ENCODE assay signal across 36 cellular contexts in genomic region chr11:22761066-22761465, GRCh38.
"Had no signal": no experiment of that assay in that cellular context is flagged by ENCODE, and none has a peak within 500 bp of the region (broad histone marks: within the 10 kb centered on the region; RNA-seq: fewer than 3 reads in every experiment).

No MANE protein-coding gene starts in this region.

- H3K9me3 Mint-ChIP-seq: activated B cell treated with CpG ODN at 0.5 μM for 24 hours; activated CD4-positive, alpha-beta memory T cell treated with anti-CD3 and anti-CD28 coated beads for 36 hours; activated CD4-positive, alpha-beta T cell treated with anti-CD3 and anti-CD28 coated beads, Interleukin-2, amount 10 ng/mL, durations not matched to agents 24 days and 14 days; activated CD8-positive, alpha-beta T cell treated with anti-CD3 and anti-CD28 coated beads for 36 hours; activated naive CD4-positive, alpha-beta T cell treated with anti-CD3 and anti-CD28 coated beads, Interleukin-2, amount 10 ng/mL, durations not matched to agents 7 days and 5 days; activated naive CD4-positive, alpha-beta T cell treated with anti-CD3 and anti-CD28 coated beads, Interleukin-2, amount 50 U/mL, for 24 hours; activated naive CD8-positive, alpha-beta T cell treated with anti-CD3 and anti-CD28 coated beads, Interleukin-2, amount 10 ng/mL, durations not matched to agents 7 days and 5 days; activated naive CD8-positive, alpha-beta T cell treated with anti-CD3 and anti-CD28 coated beads, Interleukin-2, amount 50 U/mL, for 24 hours; activated T-helper 2 cell treated with anti-CD3 and anti-CD28 coated beads, Interferon-gamma antibody, Interleukin-2, Interleukin-4, amounts not matched to agents 10 μg/mL and 5 μg/mL and 100 μg/mL, durations not matched to agents 14 hours and 24 hours and 36 hours; brain; central memory CD8-positive, alpha-beta T cell; T-helper 1 cell treated with Interleukin-12 subunit alpha and Interleukin-12 subunit beta and Interleukin-4 antibody, amounts not matched to agents 30 μg/mL and 1 μg/mL, for 36 hours; T-helper 2 cell treated with Interferon-gamma antibody and Interleukin-4, amounts not matched to agents 5 μg/mL and 100 μg/mL, for 36 hours had no signal

- H3K4me3 Mint-ChIP-seq: activated B cell treated with CpG ODN at 0.5 μM for 24 hours; activated CD4-positive, alpha-beta memory T cell treated with anti-CD3 and anti-CD28 coated beads for 36 hours; activated CD4-positive, alpha-beta T cell treated with anti-CD3 and anti-CD28 coated beads, Interleukin-2, amount 10 ng/mL, durations not matched to agents 24 days and 14 days; activated CD8-positive, alpha-beta T cell treated with anti-CD3 and anti-CD28 coated beads for 36 hours; activated naive CD4-positive, alpha-beta T cell treated with anti-CD3 and anti-CD28 coated beads, Interleukin-2, amount 10 ng/mL, durations not matched to agents 7 days and 5 days; activated naive CD4-positive, alpha-beta T cell treated with anti-CD3 and anti-CD28 coated beads, Interleukin-2, amount 50 U/mL, for 24 hours; activated naive CD8-positive, alpha-beta T cell; activated naive CD8-positive, alpha-beta T cell treated with anti-CD3 and anti-CD28 coated beads, Interleukin-2, amount 10 ng/mL, durations not matched to agents 7 days and 5 days; activated naive CD8-positive, alpha-beta T cell treated with anti-CD3 and anti-CD28 coated beads, Interleukin-2, amount 50 U/mL, for 24 hours; brain; central memory CD8-positive, alpha-beta T cell; T-helper 1 cell treated with Interleukin-12 subunit alpha and Interleukin-12 subunit beta and Interleukin-4 antibody, amounts not matched to agents 30 μg/mL and 1 μg/mL, for 36 hours; T-helper 2 cell treated with Interferon-gamma antibody and Interleukin-4, amounts not matched to agents 5 μg/mL and 100 μg/mL, for 36 hours had no signal

- H3K9me3 ChIP-seq: ascending aorta had no signal

- DNase-seq: activated B cell treated with CpG ODN at 0.5 μM for 24 hours; activated CD4-positive, alpha-beta memory T cell treated with anti-CD3 and anti-CD28 coated beads for 36 hours; activated CD4-positive, alpha-beta T cell treated with anti-CD3 and anti-CD28 coated beads for 4 hours; activated CD4-positive, alpha-beta T cell treated with anti-CD3 and anti-CD28 coated beads, Interleukin-2, amount 10 ng/mL, durations not matched to agents 24 days and 14 days; activated CD4-positive, alpha-beta T cell treated with anti-CD3 and anti-CD28 coated beads, Interleukin-2, amount 50 U/mL, for 1 hour; activated CD4-positive, alpha-beta T cell treated with anti-CD3 and anti-CD28 coated beads, Interleukin-2, amount 50 U/mL, for 4 hours; activated CD4-positive, CD25-positive, alpha-beta regulatory T cell treated with anti-CD3 and anti-CD28 coated beads, Interleukin-2, amount 50 U/mL, for 72 hours; activated CD8-positive, alpha-beta memory T cell treated with anti-CD3 and anti-CD28 coated beads, Interleukin-2, amount 50 U/mL, for 4 hours; activated CD8-positive, alpha-beta T cell treated with anti-CD3 and anti-CD28 coated beads for 36 hours; activated effector memory CD4-positive, alpha-beta T cell treated with Interleukin-2 at 50 U/mL for 16 hours; activated gamma-delta T cell; activated naive CD4-positive, alpha-beta T cell treated with anti-CD3 and anti-CD28 coated beads, Interleukin-2, amount 10 ng/mL, durations not matched to agents 7 days and 5 days; activated naive CD4-positive, alpha-beta T cell treated with Interleukin-2 at 50 U/mL for 16 hours; activated naive CD8-positive, alpha-beta T cell treated with anti-CD3 and anti-CD28 coated beads, Interleukin-2, amount 10 ng/mL, durations not matched to agents 7 days and 5 days; activated naive CD8-positive, alpha-beta T cell treated with anti-CD3 and anti-CD28 coated beads, Interleukin-2, amount 50 U/mL, for 24 hours; activated T-cell treated with anti-CD3 and anti-CD28 coated beads for 4 hours; activated T-cell treated with anti-CD3 and anti-CD28 coated beads, Interleukin-2, amount 50 U/mL, for 1 hour; activated T-cell treated with anti-CD3 and anti-CD28 coated beads, Interleukin-2, amount 50 U/mL, for 48 hours; amygdala; anterior cingulate cortex; caudate nucleus; cerebellar nuclear complex; T-helper 2 cell; T-helper 9 cell had no signal

- H3K36me3 Mint-ChIP-seq: activated CD4-positive, alpha-beta memory T cell treated with anti-CD3 and anti-CD28 coated beads for 36 hours; activated naive CD4-positive, alpha-beta T cell treated with anti-CD3 and anti-CD28 coated beads, Interleukin-2, amount 10 ng/mL, durations not matched to agents 7 days and 5 days; activated naive CD4-positive, alpha-beta T cell treated with anti-CD3 and anti-CD28 coated beads, Interleukin-2, amount 50 U/mL, for 24 hours; activated naive CD8-positive, alpha-beta T cell; activated naive CD8-positive, alpha-beta T cell treated with anti-CD3 and anti-CD28 coated beads, Interleukin-2, amount 10 ng/mL, durations not matched to agents 7 days and 5 days; brain had no signal

- H3K27me3 ChIP-seq: ascending aorta, cardiac muscle cell had no signal

- FAIRE-seq: bronchial epithelial cell, TTC549 had no signal

- H3K27me3 Mint-ChIP-seq: activated CD4-positive, alpha-beta memory T cell treated with anti-CD3 and anti-CD28 coated beads for 36 hours; activated CD4-positive, alpha-beta T cell treated with anti-CD3 and anti-CD28 coated beads, Interleukin-2, amount 10 ng/mL, durations not matched to agents 24 days and 14 days; activated naive CD4-positive, alpha-beta T cell treated with anti-CD3 and anti-CD28 coated beads, Interleukin-2, amount 10 ng/mL, durations not matched to agents 7 days and 5 days; activated naive CD8-positive, alpha-beta T cell; activated naive CD8-positive, alpha-beta T cell treated with anti-CD3 and anti-CD28 coated beads, Interleukin-2, amount 10 ng/mL, durations not matched to agents 7 days and 5 days; activated naive CD8-positive, alpha-beta T cell treated with anti-CD3 and anti-CD28 coated beads, Interleukin-2, amount 50 U/mL, for 24 hours; brain had no signal

- H3K4me3 ChIP-seq: ascending aorta, cardiac muscle cell had no signal

- ATAC-seq: activated CD8-positive, alpha-beta T cell treated with anti-CD3 and anti-CD28 coated beads for 36 hours; activated naive CD8-positive, alpha-beta T cell treated with anti-CD3 and anti-CD28 coated beads, Interleukin-2, amount 50 U/mL, for 24 hours had no signal

- H3K4me1 Mint-ChIP-seq: activated B cell treated with CpG ODN at 0.5 μM for 24 hours; activated CD4-positive, alpha-beta T cell treated with anti-CD3 and anti-CD28 coated beads, Interleukin-2, amount 10 ng/mL, durations not matched to agents 24 days and 14 days; activated naive CD4-positive, alpha-beta T cell treated with anti-CD3 and anti-CD28 coated beads, Interleukin-2, amount 10 ng/mL, durations not matched to agents 7 days and 5 days; activated naive CD4-positive, alpha-beta T cell treated with anti-CD3 and anti-CD28 coated beads, Interleukin-2, amount 50 U/mL, for 24 hours; activated naive CD8-positive, alpha-beta T cell treated with anti-CD3 and anti-CD28 coated beads, Interleukin-2, amount 10 ng/mL, durations not matched to agents 7 days and 5 days; central memory CD8-positive, alpha-beta T cell had no signal

- H3K4me1 ChIP-seq: ascending aorta had no signal

- H3K27ac ChIP-seq: ascending aorta, cardiac muscle cell, VCaP had no signal

- H3K36me3 ChIP-seq: ascending aorta, cardiac muscle cell had no signal
